Comparison of ENCODE assay signal across 12 cellular contexts in genomic region chr7:12322903-12323300, GRCh38.
DNase-seq lines count a peak whose midpoint lies in the region; ATAC-seq and TF ChIP-seq lines count a peak whose summit lies in the region.
"Had no signal": no experiment of that assay in that cellular context is flagged by ENCODE, and none has a peak within 500 bp of the region (broad histone marks: within the 10 kb centered on the region; RNA-seq: fewer than 3 reads in every experiment).

No MANE protein-coding gene starts in this region.

- H3K4me3 ChIP-seq in HUES48 (ENCODE audit: low read depth, low read length) (no peak overlapping the region), BE2C (ENCODE audit: low read depth, low read length) (no peak overlapping the region)
- H3K4me3 ChIP-seq: ascending aorta had no signal

- peak overlapping the region; percentile 23 for H3K27ac ChIP-seq in HUES48 (ENCODE audit: low read depth, low read length)
- H3K27ac ChIP-seq: ascending aorta had no signal

- H3K27me3 ChIP-seq in HUES48 (ENCODE audit: control insufficient read depth, insufficient read depth, low read length) (no peaks in the 10 kb centered on the region), BE2C (no peaks in the 10 kb centered on the region)
- H3K27me3 ChIP-seq: ascending aorta had no signal

- TF ChIP-seq CTCF in BE2C (IDR thresholded peaks at IDR 0.05; ENCODE audit: low read depth, low read length), result no peak

- H3K9me3 ChIP-seq in HUES48 (ENCODE audit: control insufficient read depth, insufficient read depth, low read length), result no peaks in the 10 kb centered on the region
- no peaks in the 10 kb centered on the region for H3K9me3 ChIP-seq in BE2C
- H3K9me3 ChIP-seq: ascending aorta had no signal

- H3K9ac ChIP-seq in HUES48 (ENCODE audit: low read depth, low read length), result no peak overlapping the region

- H3K36me3 ChIP-seq in HUES48 (ENCODE audit: control insufficient read depth, insufficient read depth, low read length), result peaks cover 5% of the 10 kb centered on the region; the same call in 1 of the 2 replicates
- no peaks in the 10 kb centered on the region for H3K36me3 ChIP-seq in BE2C
- H3K36me3 ChIP-seq: ascending aorta had no signal

- DNase-seq in COR-L47 (lab: John Stamatoyannopoulos, UW) (peak; percentile 12), BE2C (no peak), iPS-NIHi7 (ENCODE audit: extremely low spot score) (no peak), AG08395 (ENCODE audit: low spot score) (no peak)
- DNase-seq: activated T-cell treated with anti-CD3 and anti-CD28 coated beads, Interleukin-2, amount 50 U/mL, for 1 hour had no signal

- H3K4me1 ChIP-seq in HUES48 (ENCODE audit: control insufficient read depth, insufficient read depth, low read length), result peaks cover 21% of the 10 kb centered on the region
- peaks cover 14% of the 10 kb centered on the region for H3K4me1 ChIP-seq in BE2C
- H3K4me1 ChIP-seq: ascending aorta had no signal

- ATAC-seq in GM18861 (IDR thresholded peaks at IDR 0.05; ENCODE audit: unreplicated experiment), result peak; percentile 95
- peak; percentile 70 for ATAC-seq in HG02623 (IDR thresholded peaks at IDR 0.05; ENCODE audit: unreplicated experiment)
- ATAC-seq in HG03139 (IDR thresholded peaks at IDR 0.05; ENCODE audit: unreplicated experiment), result no peak
- ATAC-seq: effector memory CD8-positive, alpha-beta T cell; Right ventricle myocardium inferior had no signal
